ENCODE assay signal across 1 cellular context in the genomic region with DNA sequence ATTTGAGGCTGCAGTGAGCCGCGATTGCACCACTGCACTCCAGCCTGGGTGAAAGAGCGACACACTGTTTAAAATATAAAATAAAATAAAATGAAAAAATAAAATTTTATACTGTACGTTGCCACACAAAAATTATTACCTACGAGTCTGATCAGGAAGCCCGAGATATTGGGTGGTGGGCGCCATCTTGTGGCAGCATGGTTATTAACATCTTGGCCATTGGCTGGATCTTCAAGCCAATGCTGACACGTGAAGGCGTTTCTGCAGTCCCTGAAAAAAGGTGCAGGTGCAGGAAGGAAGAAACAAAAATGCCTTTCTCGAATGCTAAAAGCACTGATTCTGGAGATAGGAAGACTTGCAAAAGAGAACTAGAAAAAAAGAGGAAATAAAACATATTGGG.
TF ChIP-seq lines count a peak whose summit lies in the region.

No MANE protein-coding gene starts in this region.

TF ChIP-seq in K562, 482 proteins besides CTCF, POLR2A, EP300 and RAD21 (continued from another document):
- TF ChIP-seq MGA (IDR thresholded peaks at IDR 0.05) (peak; percentile 65), DLX4 (CRISPR knock-in tag; IDR thresholded peaks at IDR 0.05) (no peak), L3MBTL2 (IDR thresholded peaks at IDR 0.05) (peak; percentile 85)
- TF ChIP-seq, protein P1, sequence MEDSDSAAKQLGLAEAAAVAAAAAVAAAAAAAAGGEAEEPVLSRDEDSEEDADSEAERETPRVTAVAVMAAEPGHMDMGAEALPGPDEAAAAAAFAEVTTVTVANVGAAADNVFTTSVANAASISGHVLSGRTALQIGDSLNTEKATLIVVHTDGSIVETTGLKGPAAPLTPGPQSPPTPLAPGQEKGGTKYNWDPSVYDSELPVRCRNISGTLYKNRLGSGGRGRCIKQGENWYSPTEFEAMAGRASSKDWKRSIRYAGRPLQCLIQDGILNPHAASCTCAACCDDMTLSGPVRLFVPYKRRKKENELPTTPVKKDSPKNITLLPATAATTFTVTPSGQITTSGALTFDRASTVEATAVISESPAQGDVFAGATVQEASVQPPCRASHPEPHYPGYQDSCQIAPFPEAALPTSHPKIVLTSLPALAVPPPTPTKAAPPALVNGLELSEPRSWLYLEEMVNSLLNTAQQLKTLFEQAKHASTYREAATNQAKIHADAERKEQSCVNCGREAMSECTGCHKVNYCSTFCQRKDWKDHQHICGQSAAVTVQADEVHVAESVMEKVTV (CRISPR knock-in tag; IDR thresholded peaks at IDR 0.05), result 0 out of 2 replicates have a peak, but pooled peaks have one; percentile 14
- TF ChIP-seq, protein P2, sequence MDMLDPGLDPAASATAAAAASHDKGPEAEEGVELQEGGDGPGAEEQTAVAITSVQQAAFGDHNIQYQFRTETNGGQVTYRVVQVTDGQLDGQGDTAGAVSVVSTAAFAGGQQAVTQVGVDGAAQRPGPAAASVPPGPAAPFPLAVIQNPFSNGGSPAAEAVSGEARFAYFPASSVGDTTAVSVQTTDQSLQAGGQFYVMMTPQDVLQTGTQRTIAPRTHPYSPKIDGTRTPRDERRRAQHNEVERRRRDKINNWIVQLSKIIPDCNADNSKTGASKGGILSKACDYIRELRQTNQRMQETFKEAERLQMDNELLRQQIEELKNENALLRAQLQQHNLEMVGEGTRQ (CRISPR knock-in tag; IDR thresholded peaks at IDR 0.05), result no peak
